Comparison of ENCODE assay signal across 34 cellular contexts in genomic region chr16:52924162-52924561, GRCh38.
"Had no signal": no experiment of that assay in that cellular context is flagged by ENCODE, and none has a peak within 500 bp of the region (broad histone marks: within the 10 kb centered on the region; RNA-seq: fewer than 3 reads in every experiment).

No MANE protein-coding gene starts in this region.

- H3K36me3 ChIP-seq: adrenal gland, ascending aorta, brain microvascular endothelial cell, breast epithelium, cardiac muscle cell had no signal

- H3K9me3 ChIP-seq: adrenal gland, ascending aorta, body of pancreas, breast epithelium had no signal

- H3K27me3 ChIP-seq: adrenal gland, ascending aorta, body of pancreas, brain microvascular endothelial cell, breast epithelium, cardiac muscle cell had no signal

- ATAC-seq: activated naive CD4-positive, alpha-beta T cell treated with anti-CD3 and anti-CD28 coated beads, Interleukin-2, amount 50 U/mL, for 72 hours; activated naive CD8-positive, alpha-beta T cell treated with anti-CD3 and anti-CD28 coated beads, Interleukin-2, amount 50 U/mL, for 24 hours; activated T-cell treated with anti-CD3 and anti-CD28 coated beads, Interleukin-2, amount 50 U/mL, for 4 hours; activated T-cell treated with anti-CD3 and anti-CD28 coated beads, Interleukin-2, amount 50 U/mL, for 72 hours; activated T-helper 17 cell treated with anti-CD3 and anti-CD28 coated beads, Interleukin-2, amount 50 U/mL, for 72 hours; body of pancreas had no signal

- H3K4me3 ChIP-seq: adrenal gland, ascending aorta, body of pancreas, breast epithelium, cardiac muscle cell had no signal

- H3K4me1 ChIP-seq: adrenal gland, ascending aorta, body of pancreas, breast epithelium had no signal

- DNase-seq: activated effector memory CD4-positive, alpha-beta T cell treated with anti-CD3 and anti-CD28 coated beads, Interleukin-2, amount 50 U/mL, for 16 hours; activated effector memory CD4-positive, alpha-beta T cell treated with Interleukin-2 at 50 U/mL for 16 hours; activated gamma-delta T cell; activated gamma-delta T cell treated with Interleukin-2 at 50 U/mL for 16 hours; activated naive CD4-positive, alpha-beta T cell; activated naive CD4-positive, alpha-beta T cell treated with anti-CD3 and anti-CD28 coated beads for 36 hours; activated naive CD4-positive, alpha-beta T cell treated with anti-CD3 and anti-CD28 coated beads, Interleukin-2, amount 10 ng/mL, durations not matched to agents 7 days and 5 days; activated naive CD4-positive, alpha-beta T cell treated with anti-CD3 and anti-CD28 coated beads, Interleukin-2, amount 50 U/mL, for 16 hours; activated naive CD4-positive, alpha-beta T cell treated with Interleukin-2 at 50 U/mL for 16 hours; activated naive CD8-positive, alpha-beta T cell treated with anti-CD3 and anti-CD28 coated beads for 36 hours; activated naive CD8-positive, alpha-beta T cell treated with anti-CD3 and anti-CD28 coated beads, Interleukin-2, amount 10 ng/mL, durations not matched to agents 7 days and 5 days; activated naive CD8-positive, alpha-beta T cell treated with anti-CD3 and anti-CD28 coated beads, Interleukin-2, amount 50 U/mL, for 24 hours; activated T-cell treated with anti-CD3 and anti-CD28 coated beads, Interleukin-2, amount 50 U/mL, for 1 hour; activated T-cell treated with anti-CD3 and anti-CD28 coated beads, Interleukin-2, amount 50 U/mL, for 24 hours; activated T-cell treated with anti-CD3 and anti-CD28 coated beads, Interleukin-2, amount 50 U/mL, for 4 hours; activated T-cell treated with anti-CD3 and anti-CD28 coated beads, Interleukin-2, amount 50 U/mL, for 48 hours; activated T-cell treated with anti-CD3 and anti-CD28 coated beads, Interleukin-2, amount 50 U/mL, for 72 hours; adrenal gland; amniotic stem cell; amygdala; anterior cingulate cortex; aorta; body of pancreas; brain microvascular endothelial cell; caudate nucleus; central memory CD4-positive, alpha-beta T cell; cerebellar nuclear complex had no signal

- FAIRE-seq: astrocyte, bronchial epithelial cell had no signal

- H3K27ac ChIP-seq: adrenal gland, ascending aorta, body of pancreas, brain microvascular endothelial cell, breast epithelium, cardiac muscle cell had no signal
